In the genomic region with DNA sequence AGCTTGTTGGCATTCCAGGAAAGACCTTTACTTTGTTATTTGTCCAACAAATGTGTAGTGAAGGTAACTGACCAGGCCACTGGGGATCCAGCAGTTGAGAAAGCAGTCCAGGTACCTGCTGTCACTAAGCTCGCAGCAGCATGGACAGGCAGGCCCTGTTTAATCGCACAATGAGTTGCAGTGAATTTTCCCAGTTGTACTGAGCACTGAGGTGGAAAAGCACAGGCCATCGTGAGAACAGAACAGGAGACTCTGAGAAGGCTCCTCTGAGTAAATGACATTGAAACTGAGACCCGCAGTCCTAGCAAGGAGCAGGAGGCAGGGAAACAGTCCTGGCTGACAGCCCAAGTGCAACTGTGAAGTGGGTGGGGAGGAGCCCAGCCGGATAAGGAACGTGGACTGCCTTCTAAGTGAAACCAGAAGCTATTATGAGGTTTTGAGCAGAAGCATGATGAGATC, we compare ENCODE assay signal across 9 cellular contexts. TPM values are rescaled to one million over a fixed set of nuclear protein-coding genes. Genes with fewer than 3 reads are reported as not detected.
DNase-seq lines count a peak whose midpoint lies in the region; ATAC-seq and TF ChIP-seq lines count a peak whose summit lies in the region.
"Had no signal": no experiment of that assay in that cellular context is flagged by ENCODE, and none has a peak within 500 bp of the region (broad histone marks: within the 10 kb centered on the region; RNA-seq: fewer than 3 reads in every experiment).

No MANE protein-coding gene starts in this region.

- no peak overlapping the region for H3K9ac ChIP-seq in mammary epithelial cell (ENCODE audit: insufficient read depth, low read length)

- TF ChIP-seq POLR2A in breast epithelium (IDR thresholded peaks at IDR 0.05) (no peak), uterus (IDR thresholded peaks at IDR 0.05) (no peak), lower leg skin (IDR thresholded peaks at IDR 0.05) (no peak)

- H3K27ac ChIP-seq in breast epithelium (peak overlapping the region; percentile 44 to 85), mammary epithelial cell (ENCODE audit: insufficient read depth, low read depth, low read length) (no peak overlapping the region), lower lobe of right lung (peak overlapping the region; percentile 51), uterus (peak overlapping the region; percentile 58 to 74)

- no peak overlapping the region for H3K4me2 ChIP-seq in mammary epithelial cell (ENCODE audit: insufficient read depth, low read depth, low read length)

- H3K4me1 ChIP-seq in breast epithelium (no peaks in the 10 kb centered on the region), mammary epithelial cell (ENCODE audit: insufficient read depth, low read length) (no peaks in the 10 kb centered on the region), lower lobe of right lung (peaks cover 10% of the 10 kb centered on the region), uterus (no peaks in the 10 kb centered on the region)

- 37% methylated on average over 6 of the region's 6 CpGs for whole genome bisulfite sequencing in mammary epithelial cell (ENCODE audit: low coverage, missing lambda C conversion rate)
- WGBS in lower leg skin, 2 donors = 36 to 37% methylated on average over 6 of the region's 6 CpGs

- H3K79me2 ChIP-seq in mammary epithelial cell (ENCODE audit: insufficient read depth, low read length) = no peaks in the 10 kb centered on the region

- no peak overlapping the region for H2AFZ ChIP-seq in mammary epithelial cell (ENCODE audit: low read depth, low read length)

- no peak for TF ChIP-seq CTCF in breast epithelium (IDR thresholded peaks at IDR 0.05)
- no peak for TF ChIP-seq CTCF in mammary epithelial cell (conservative IDR thresholded peaks at IDR 0.05 in 1 of 2, IDR thresholded peaks at IDR 0.05 in 1 of 2; ENCODE audit: extremely low read depth in 1 of 2, insufficient read depth in 1 of 2, low read depth in 1 of 2, low read length in 2 of 2)
- TF ChIP-seq CTCF in lower lobe of right lung (IDR thresholded peaks at IDR 0.05) = no peak
- TF ChIP-seq CTCF in uterus (IDR thresholded peaks at IDR 0.05) = no peak
- TF ChIP-seq CTCF in lower leg skin (IDR thresholded peaks at IDR 0.05) = no peak

- H3K27me3 ChIP-seq in breast epithelium (no peaks in the 10 kb centered on the region), mammary epithelial cell (ENCODE audit: insufficient read depth, low read length) (no peaks in the 10 kb centered on the region), lower lobe of right lung (ENCODE audit: low read depth) (no peaks in the 10 kb centered on the region), uterus (no peaks in the 10 kb centered on the region)

- no peak overlapping the region for H3K4me3 ChIP-seq in breast epithelium
- H3K4me3 ChIP-seq in mammary epithelial cell (replicated peaks in 1 of 3; ENCODE audit: insufficient read depth in 1 of 3, low read depth in 2 of 3, low read length in 3 of 3) = no peak overlapping the region
- H3K4me3 ChIP-seq in lower lobe of right lung = no peak overlapping the region
- H3K4me3 ChIP-seq in uterus = no peak overlapping the region
- H3K4me3 ChIP-seq in lower leg skin (ENCODE audit: low read depth, poor library complexity, severe bottlenecking) = no peak overlapping the region

- in situ Hi-C loops in mammary epithelial cell (cut with MboI; ENCODE audit: low sequenced_read_pairs in 2 of 2) = no loop called here

- ATAC-seq in lower lobe of right lung (peak; percentile 83 to 92), HG02938 (IDR thresholded peaks at IDR 0.05; ENCODE audit: unreplicated experiment) (no peak)

- CTCF ChIA-PET in mammary epithelial cell (lab: Charles Lee; ENCODE audit: low non-redundant PET) = no interaction called here

- H3K36me3 ChIP-seq in breast epithelium (no peaks in the 10 kb centered on the region), mammary epithelial cell (ENCODE audit: insufficient read depth, low read length) (no peaks in the 10 kb centered on the region), lower lobe of right lung (no peaks in the 10 kb centered on the region), uterus (no peaks in the 10 kb centered on the region)

- dilution Hi-C loops in mammary epithelial cell (cut with HindIII; ENCODE audit: low sequenced_read_pairs) = no loop called here

- H4K20me1 ChIP-seq in mammary epithelial cell (ENCODE audit: insufficient read depth, low read length) = no peaks in the 10 kb centered on the region

- no TSS peak for BruUV-seq in mammary epithelial cell (replicated peaks; lab: Mats Ljungman, UMichigan)

- intact Hi-C loops in breast epithelium (cut with DNase I; ENCODE audit: low total_unique reads) = no loop called here
- intact Hi-C loops in mammary epithelial cell (cut with micrococcal nuclease) = no loop called here
- intact Hi-C loops in lower lobe of right lung (cut with DNase I) = no loop called here
- intact Hi-C loops in uterus (cut with DNase I; ENCODE audit: low total_unique reads) = no loop called here
- intact Hi-C loops in lower leg skin (cut with DNase I; ENCODE audit: low total_unique reads) = no loop called here

- no peaks in the 10 kb centered on the region for H3K9me3 ChIP-seq in breast epithelium
- no peaks in the 10 kb centered on the region for H3K9me3 ChIP-seq in mammary epithelial cell (replicated peaks; ENCODE audit: insufficient read depth, low read length)
- no peaks in the 10 kb centered on the region for H3K9me3 ChIP-seq in lower lobe of right lung
- no peaks in the 10 kb centered on the region for H3K9me3 ChIP-seq in uterus

- DNase-seq in breast epithelium (ENCODE audit: low spot score in 2 of 2) (no peak), mammary epithelial cell (no peak), astrocyte of the hippocampus (ENCODE audit: low read depth, low spot score) (peak; percentile 81), lower lobe of right lung (peak; percentile 83), uterus (peak; percentile 63 to 70), lower leg skin (ENCODE audit: low spot score in 2 of 2) (no peak)
- no peak for DNase-seq in activated CD4-positive, alpha-beta T cell treated with anti-CD3 and anti-CD28 coated beads for 4 hours
- DNase-seq: NCI-H1417 treated with DMSO at 0.1 percent for 48 hours had no signal

RNA-seq across cellular contexts. Expression of a gene that starts 39.8 kb away (rescaled TPM):
- total RNA-seq in breast epithelium = 10 to 100 TPM; 14.9 to 29.3 (median 26.5) TPM
- 1 to 10 TPM; 1.9 to 3.8 TPM for total RNA-seq in mammary epithelial cell
- polyA plus RNA-seq in mammary epithelial cell = 1.6 TPM
- polyA minus RNA-seq in mammary epithelial cell = not detected
- 18.5 TPM for total RNA-seq in lower lobe of right lung
- 100 to 1,000 TPM in 3 of 4 donors, 10 to 100 TPM in 1; 38.5 to 261 (median 213) TPM for total RNA-seq in uterus
- 10 to 100 TPM; 12.3 to 21.0 (median 18.0) TPM for total RNA-seq in lower leg skin

Comparison
In these comparisons a context has a peak if more than half of its experiments do, and no peak if none do; other contexts are left out.
1. DNase-seq: peak in astrocyte of the hippocampus (single experiment), lower lobe of right lung (single experiment) and uterus (2 of 2); none in breast epithelium (0 of 2), mammary epithelial cell (single experiment), activated CD4-positive, alpha-beta T cell treated with anti-CD3 and anti-CD28 coated beads for 4 hours (0 of 2) and lower leg skin (0 of 2).